ENCODE assay signal across 9 cellular contexts in the genomic region with DNA sequence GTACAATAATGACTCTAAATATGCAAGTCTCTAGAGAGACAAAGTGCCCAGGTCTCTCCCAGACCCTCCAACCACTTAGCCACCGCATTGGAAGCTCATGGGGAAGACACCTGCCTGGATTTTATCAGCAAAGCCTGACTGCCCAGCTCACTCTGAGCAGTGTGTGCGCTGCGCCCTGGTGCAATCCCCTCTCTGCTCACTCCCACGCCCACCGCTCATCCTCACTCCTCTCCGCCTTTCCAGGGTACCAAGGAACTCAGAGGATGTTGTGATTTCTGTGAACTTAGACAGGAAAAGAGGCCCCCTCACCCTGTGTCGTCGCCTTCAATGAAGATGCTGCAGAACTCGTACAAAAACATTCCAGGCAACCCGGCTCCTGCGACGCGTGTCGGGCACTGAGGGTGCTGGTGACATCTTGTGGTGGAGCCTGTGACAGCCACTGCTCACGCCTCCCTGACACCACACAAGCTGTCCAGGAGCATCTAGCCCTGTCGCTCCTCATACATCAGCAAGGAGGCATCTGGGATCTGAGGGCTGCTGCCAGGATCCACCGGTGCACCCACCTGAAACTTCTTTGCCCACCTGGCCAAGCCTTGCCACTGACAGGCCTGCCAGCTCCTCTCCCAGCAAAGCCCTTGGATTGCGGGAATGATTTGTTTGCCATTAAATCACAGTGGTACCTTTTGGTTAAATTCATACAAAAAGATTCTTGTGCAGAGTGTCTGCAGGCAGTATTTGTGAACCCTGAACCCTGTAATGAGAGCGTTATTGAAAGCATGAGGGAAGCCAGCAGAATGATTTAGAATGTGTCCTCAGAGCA.
DNase-seq lines count a peak whose midpoint lies in the region; ATAC-seq and TF ChIP-seq lines count a peak whose summit lies in the region.
"Had no signal": no experiment of that assay in that cellular context is flagged by ENCODE, and none has a peak within 500 bp of the region (broad histone marks: within the 10 kb centered on the region; RNA-seq: fewer than 3 reads in every experiment).

No MANE protein-coding gene starts in this region.

- no peak overlapping the region; the same call in 1 of the 2 replicates for H2AFZ ChIP-seq in MM.1S (ENCODE audit: low read length)

- no peaks in the 10 kb centered on the region for H3K79me2 ChIP-seq in MM.1S (ENCODE audit: low read length)

- no peak overlapping the region for H3K9ac ChIP-seq in MM.1S (ENCODE audit: low read length)

- no peak overlapping the region for H3K27ac ChIP-seq in MM.1S (ENCODE audit: low read length)
- H3K27ac ChIP-seq: thyroid gland had no signal

- no peaks in the 10 kb centered on the region for H3K27me3 ChIP-seq in MM.1S (replicated peaks; ENCODE audit: insufficient read depth, low read length)
- H3K27me3 ChIP-seq: thyroid gland had no signal

- DNase-seq in NCI-H1417 (lab: John Stamatoyannopoulos, UW), result peak in 2 of 3 experiments; percentile 22 to 63
- no peak for DNase-seq in NCI-H1417 treated with DMSO at 0.1 percent for 48 hours (lab: John Stamatoyannopoulos, UW)
- DNase-seq in MM.1S, result peak; percentile 41
- DNase-seq in cerebellum (ENCODE audit: low spot score), result peak; percentile 19
- peak; percentile 83 for DNase-seq in retina
- no peak for DNase-seq in NCI-H2029 treated with DMSO at 0.1 percent for 48 hours (lab: John Stamatoyannopoulos, UW)
- DNase-seq in activated effector memory CD4-positive, alpha-beta T cell treated with Interleukin-2 at 50 U/mL for 16 hours, result no peak

- no peaks in the 10 kb centered on the region for H4K20me1 ChIP-seq in MM.1S (ENCODE audit: insufficient read depth, low read length)

- no peak for ATAC-seq in GM21619 (IDR thresholded peaks at IDR 0.05; ENCODE audit: unreplicated experiment)

- no peak overlapping the region for H3K4me2 ChIP-seq in MM.1S (ENCODE audit: low read depth, low read length)

- H3K4me1 ChIP-seq in MM.1S (ENCODE audit: low read length), result peaks cover 9% of the 10 kb centered on the region
- H3K4me1 ChIP-seq: thyroid gland had no signal

- H3K9me3 ChIP-seq in MM.1S (replicated peaks; ENCODE audit: insufficient read depth, low read length), result no peaks in the 10 kb centered on the region
- H3K9me3 ChIP-seq: thyroid gland had no signal

- no peaks in the 10 kb centered on the region for H3K9me2 ChIP-seq in MM.1S (replicated peaks; ENCODE audit: insufficient read depth, low read length)

- no peaks in the 10 kb centered on the region for H3K36me3 ChIP-seq in MM.1S (replicated peaks; ENCODE audit: insufficient read depth, low read length)
- H3K36me3 ChIP-seq: thyroid gland had no signal

- H3K4me3 ChIP-seq in MM.1S (ENCODE audit: low read length), result no peak overlapping the region
- H3K4me3 ChIP-seq: thyroid gland had no signal

- no peaks in the 10 kb centered on the region for H3F3A ChIP-seq in MM.1S (ENCODE audit: insufficient read depth, low read length)

- peak; percentile 41 for TF ChIP-seq CTCF in MM.1S (IDR thresholded peaks at IDR 0.05; ENCODE audit: low read length)

Comparison
In these comparisons a context has a peak if more than half of its experiments do, and no peak if none do; other contexts are left out.
1. DNase-seq: peak in NCI-H1417 (2 of 3), MM.1S (single experiment), cerebellum (single experiment) and retina (single experiment); none in NCI-H1417 treated with DMSO at 0.1 percent for 48 hours (single experiment), NCI-H2029 treated with DMSO at 0.1 percent for 48 hours (single experiment) and activated effector memory CD4-positive, alpha-beta T cell treated with Interleukin-2 at 50 U/mL for 16 hours (single experiment).